Comparison of ENCODE assay signal across 21 cellular contexts in genomic region chr3:191240432-191240831, GRCh38. TPM values are rescaled to one million over a fixed set of nuclear protein-coding genes. Genes with fewer than 3 reads are reported as not detected.
DNase-seq lines count a peak whose midpoint lies in the region; TF ChIP-seq lines count a peak whose summit lies in the region.
"Had no signal": no experiment of that assay in that cellular context is flagged by ENCODE, and none has a peak within 500 bp of the region (broad histone marks: within the 10 kb centered on the region; RNA-seq: fewer than 3 reads in every experiment).

No MANE protein-coding gene starts in this region.

- H3K79me2 ChIP-seq in osteoblast (ENCODE audit: insufficient read depth, low read length), result no peaks in the 10 kb centered on the region

- no peak overlapping the region for H3K4me2 ChIP-seq in osteoblast (ENCODE audit: insufficient read depth, low read length)

- H3K4me3 ChIP-seq in adipocyte (ENCODE audit: low read length) (peak overlapping the region; percentile 27), osteoblast (ENCODE audit: insufficient read depth, low read length) (no peak overlapping the region)
- H3K4me3 ChIP-seq: GM23248, HAP-1 had no signal

- peak overlapping the region; percentile 25 for H2AFZ ChIP-seq in osteoblast (ENCODE audit: low read length)
- H2AFZ ChIP-seq: GM23248 had no signal

- H3K36me3 ChIP-seq in adipocyte (ENCODE audit: control insufficient read depth, insufficient read depth, low read length, severe bottlenecking), result no peaks in the 10 kb centered on the region
- no peaks in the 10 kb centered on the region for H3K36me3 ChIP-seq in osteoblast (ENCODE audit: insufficient read depth, low read length)
- H3K36me3 ChIP-seq: HAP-1 had no signal

- no peaks in the 10 kb centered on the region for H4K20me1 ChIP-seq in osteoblast (ENCODE audit: insufficient read depth, low read length)

- DNase-seq in DMS 273 (lab: John Stamatoyannopoulos, UW; ENCODE audit: unreplicated experiment) (peak; percentile 5), DMS 273 treated with DMSO at 0.1 percent for 48 hours (lab: John Stamatoyannopoulos, UW) (no peak), adipocyte (ENCODE audit: low read depth) (no peak), globus pallidus (ENCODE audit: low spot score) (peak; percentile 24), osteoblast (ENCODE audit: insufficient read length, low spot score, missing footprints) (no peak), T-helper 2 cell (no peak), NOMO-1 treated with DMSO at 0.1 percent for 48 hours (lab: John Stamatoyannopoulos, UW; ENCODE audit: unreplicated experiment) (no peak), A172 (ENCODE audit: low spot score) (no peak)
- DNase-seq: Calu3, GM23248, HFFc6, NCI-H1092, NCI-H1417 treated with DMSO at 0.1 percent for 48 hours, NCI-H1694 treated with DMSO at 0.1 percent for 48 hours, NCI-H2081 treated with DMSO at 0.1 percent for 48 hours, NCI-H748 treated with DMSO at 0.1 percent for 48 hours, SHP77 had no signal

- H3K9me3 ChIP-seq in adipocyte (ENCODE audit: control insufficient read depth, low read length), result no peaks in the 10 kb centered on the region
- no peaks in the 10 kb centered on the region for H3K9me3 ChIP-seq in osteoblast (ENCODE audit: low read depth, low read length)
- H3K9me3 ChIP-seq: HAP-1 had no signal

- no peak overlapping the region for H3K9ac ChIP-seq in adipocyte (ENCODE audit: low read length)
- H3K9ac ChIP-seq: GM23248 had no signal

- H3K27me3 ChIP-seq in adipocyte (replicated peaks; ENCODE audit: control insufficient read depth, insufficient read depth, low read length) (no peaks in the 10 kb centered on the region), osteoblast (ENCODE audit: insufficient read depth, low read length) (no peaks in the 10 kb centered on the region)

- H3K27ac ChIP-seq in osteoblast (ENCODE audit: low read depth, low read length), result no peak overlapping the region
- H3K27ac ChIP-seq: 22Rv1, GM23248, RWPE1 had no signal

- H3K4me1 ChIP-seq in adipocyte (ENCODE audit: control insufficient read depth, insufficient read depth, low read length) (peaks cover 32% of the 10 kb centered on the region), osteoblast (ENCODE audit: insufficient read depth, low read length) (peaks cover 44% of the 10 kb centered on the region)

- no peak for TF ChIP-seq CTCF in osteoblast (IDR thresholded peaks at IDR 0.05; ENCODE audit: extremely low read depth, low read depth, low read length)

RNA-seq across cellular contexts. Expression of gene OSTN, which starts 41.4 kb away (rescaled TPM):
- under 0.01 TPM in 1 of 2 replicates, not detected in the other for total RNA-seq in osteoblast
- not detected in 2 replicates for total RNA-seq in A172 (2014; rRNA removed; shearing (Covaris generic))
- total RNA-seq: Calu3, GM23248, SK-MEL-5 had no signal

Comparison
In these comparisons a context has a peak if more than half of its experiments do, and no peak if none do; other contexts are left out.
1. DNase-seq: peak in DMS 273 (single experiment) and globus pallidus (single experiment); none in DMS 273 treated with DMSO at 0.1 percent for 48 hours (single experiment), adipocyte (single experiment), osteoblast (single experiment), T-helper 2 cell (0 of 5), NOMO-1 treated with DMSO at 0.1 percent for 48 hours (single experiment) and A172 (single experiment).